ENCODE assay signal across 1 cellular context in genomic region chr17:49197346-49197998, GRCh38.
A peak's percentile ranks its signal among the peaks of the same experiment; 100 is the strongest.
TF ChIP-seq lines count a peak whose summit lies in the region.

No MANE protein-coding gene starts in this region.

TF ChIP-seq in K562, 482 proteins besides CTCF, POLR2A, EP300 and RAD21 (continued from another document):
- TF ChIP-seq MEIS2 (IDR thresholded peaks at IDR 0.05; ENCODE audit: partially characterized antibody) (peak; percentile 36), UBTF (IDR thresholded peaks at IDR 0.05; ENCODE audit: borderline replicate concordance in 1 of 2, low read depth in 2 of 2, low read length in 2 of 2) (no peak)
